Comparison of ENCODE assay signal across 9 cellular contexts in the genomic region with DNA sequence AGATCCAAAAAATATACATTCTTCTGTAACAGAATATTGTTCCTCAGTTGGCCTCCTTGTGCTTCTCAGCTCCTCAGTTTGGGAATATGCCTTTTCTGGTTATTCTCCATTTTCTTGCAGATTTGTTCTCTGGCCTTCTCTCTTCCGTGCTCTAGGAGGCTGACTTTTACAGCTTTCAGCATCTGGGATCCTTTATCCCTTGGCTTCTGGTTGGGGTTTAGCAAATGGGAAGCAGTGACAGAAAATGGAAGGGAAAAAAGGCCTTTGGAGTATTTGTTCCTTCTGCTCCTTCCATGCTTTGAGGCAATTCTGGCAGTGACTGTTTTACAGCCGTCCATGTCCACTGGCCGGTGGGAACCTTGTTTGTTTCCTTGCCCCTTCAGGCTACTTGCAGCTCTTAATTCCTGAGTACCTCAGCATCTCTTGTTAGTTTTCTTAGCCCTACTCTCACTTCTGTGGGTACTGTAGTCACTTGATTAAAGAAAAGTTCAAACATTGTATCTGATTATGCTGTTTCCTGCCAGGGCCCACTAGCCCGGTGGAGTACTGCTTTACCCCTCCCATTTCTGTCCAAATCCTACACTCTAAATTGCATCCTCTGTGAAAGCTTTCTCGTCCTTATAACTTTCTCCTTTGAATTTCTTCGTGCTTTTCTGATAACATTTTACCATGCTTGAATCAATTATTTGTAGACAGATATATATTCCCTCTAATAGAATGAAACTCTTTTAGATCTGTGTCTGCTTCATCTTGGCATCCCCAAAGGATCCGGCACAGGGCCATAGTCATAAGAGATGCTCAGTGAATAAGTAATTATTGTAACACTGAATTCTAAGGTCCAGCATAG.
DNase-seq lines count a peak whose midpoint lies in the region; ATAC-seq and TF ChIP-seq lines count a peak whose summit lies in the region.
"Had no signal": no experiment of that assay in that cellular context is flagged by ENCODE, and none has a peak within 500 bp of the region (broad histone marks: within the 10 kb centered on the region; RNA-seq: fewer than 3 reads in every experiment).

No MANE protein-coding gene starts in this region.

- DNase-seq in H9, result no peak
- no peak for DNase-seq in adrenal gland
- peak; percentile 65 for DNase-seq in islet precursor cell
- DNase-seq in suprapubic skin (ENCODE audit: low spot score in 2 of 2), result no peak
- DNase-seq in stimulated activated naive CD8-positive, alpha-beta T cell treated with anti-CD3 and anti-CD28 coated beads, Interleukin-15, Interleukin-2, amounts not matched to agents 100 U/mL and 50 U/mL, for 24 hours, result no peak
- DNase-seq: activated CD4-positive, alpha-beta T cell treated with anti-CD3 and anti-CD28 coated beads for 1 hour; brain microvascular endothelial cell had no signal

- no peak overlapping the region for H2BK15ac ChIP-seq in H9 (ENCODE audit: low read depth, low read length)

- no peak overlapping the region for H2BK120ac ChIP-seq in H9 (ENCODE audit: low read depth, low read length, poor library complexity, severe bottlenecking)

- intact Hi-C loops in adrenal gland (cut with DNase I), result no loop called here

- peak overlapping the region; percentile 31 to 94 (median 45); a peak in 5 of 7 replicates for H3K27ac Mint-ChIP-seq in H9

- peaks cover 4% of the 10 kb centered on the region; the same call in 1 of the 2 replicates for H3K4me1 ChIP-seq in H9 (ENCODE audit: insufficient read depth, low read length)
- H3K4me1 ChIP-seq in adrenal gland (replicated peaks in 1 of 2), result peaks cover 27 to 69% of the 10 kb centered on the region in 2 donors
- peaks cover 40% of the 10 kb centered on the region for H3K4me1 ChIP-seq in suprapubic skin

- no peak overlapping the region for H3K4ac ChIP-seq in H9 (ENCODE audit: low read depth, low read length)

- H2BK12ac ChIP-seq in H9 (ENCODE audit: insufficient read length, low read depth, low read length), result no peak overlapping the region

- H2BK20ac ChIP-seq in H9 (ENCODE audit: low read depth, low read length, poor library complexity, severe bottlenecking), result no peak overlapping the region

- H3K27me3 ChIP-seq in H9 (ENCODE audit: insufficient read depth, low read length), result no peaks in the 10 kb centered on the region
- H3K27me3 ChIP-seq in adrenal gland, result no peaks in the 10 kb centered on the region
- H3K27me3 ChIP-seq in suprapubic skin, result no peaks in the 10 kb centered on the region
- H3K27me3 ChIP-seq: brain microvascular endothelial cell had no signal

- no peak overlapping the region for H3K4me3 Mint-ChIP-seq in H9

- no peak for ATAC-seq in stimulated activated naive CD8-positive, alpha-beta T cell treated with anti-CD3 and anti-CD28 coated beads, Interleukin-15, Interleukin-2, amounts not matched to agents 100 U/mL and 50 U/mL, for 24 hours
- ATAC-seq in GM19455 (IDR thresholded peaks at IDR 0.05; ENCODE audit: unreplicated experiment) (no peak), HG02884 (IDR thresholded peaks at IDR 0.05; ENCODE audit: unreplicated experiment) (no peak)

- no peak overlapping the region for H2AFZ ChIP-seq in H9 (ENCODE audit: low read length)

- H3K36me3 Mint-ChIP-seq in H9 (ENCODE audit: insufficient read depth in 1 of 3, low read depth in 3 of 3), result no peaks in the 10 kb centered on the region

- no peak for TF ChIP-seq POLR2A in adrenal gland (IDR thresholded peaks at IDR 0.05)
- TF ChIP-seq POLR2A in suprapubic skin (IDR thresholded peaks at IDR 0.05), result no peak

- peaks cover 29 to 40% of the 10 kb centered on the region in 2 experiments for H3K4me1 Mint-ChIP-seq in H9

- H3K36me3 ChIP-seq in adrenal gland (replicated peaks in 1 of 2) (no peaks in the 10 kb centered on the region), suprapubic skin (no peaks in the 10 kb centered on the region)
- H3K36me3 ChIP-seq: brain microvascular endothelial cell had no signal

- no peaks in the 10 kb centered on the region for H3K27me3 Mint-ChIP-seq in H9 (ENCODE audit: low read depth)

- TF ChIP-seq CTCF in H9 (conservative IDR thresholded peaks at IDR 0.05), result no peak
- no peak for TF ChIP-seq CTCF in adrenal gland (IDR thresholded peaks at IDR 0.05)
- TF ChIP-seq CTCF in suprapubic skin (IDR thresholded peaks at IDR 0.05), result no peak

- TF ChIP-seq EP300 in suprapubic skin (IDR thresholded peaks at IDR 0.05), result no peak

- no peak overlapping the region for H3T11ph ChIP-seq in H9 (ENCODE audit: low read length)

- peaks cover 14% of the 10 kb centered on the region; the same call in 1 of the 2 replicates for H3K79me2 ChIP-seq in H9 (ENCODE audit: insufficient read depth, low read length)

- H3K9me3 Mint-ChIP-seq in H9, result no peaks in the 10 kb centered on the region; a peak in 1 of 5 replicates

- H3K9me3 ChIP-seq in H9 (ENCODE audit: control insufficient read depth, low read depth, low read length), result no peaks in the 10 kb centered on the region
- no peaks in the 10 kb centered on the region for H3K9me3 ChIP-seq in adrenal gland (replicated peaks in 1 of 3)
- H3K9me3 ChIP-seq in suprapubic skin, result no peaks in the 10 kb centered on the region

- H3K14ac ChIP-seq in H9 (ENCODE audit: insufficient read depth, low read length), result no peak overlapping the region

- H3K18ac ChIP-seq in H9 (ENCODE audit: insufficient read length, low read depth, low read length), result no peak overlapping the region

- no peaks in the 10 kb centered on the region for H3K23me2 ChIP-seq in H9 (ENCODE audit: insufficient read length, low read depth, low read length, poor library complexity, severe bottlenecking)

- peak overlapping the region; percentile 33 for H4K5ac ChIP-seq in H9 (ENCODE audit: insufficient read length, low read depth, low read length)

- H4K20me1 ChIP-seq in H9 (ENCODE audit: control insufficient read depth, insufficient read depth, insufficient read length), result no peaks in the 10 kb centered on the region

- WGBS in H9 (ENCODE audit: extremely low coverage, insufficient read length, low lambda C conversion rate), result no CpG with 5 or more reads among the region's 7 CpGs
- 55 to 70% (median 66%) methylated on average over 7 of the region's 7 CpGs for WGBS in adrenal gland, 4 donors
- 61% methylated on average over 7 of the region's 7 CpGs for WGBS in suprapubic skin

- peak overlapping the region; percentile 8 for H3K9ac ChIP-seq in H9 (ENCODE audit: extremely low read depth, insufficient read length, low read length)

- no peak overlapping the region for H2AK5ac ChIP-seq in H9 (ENCODE audit: insufficient read length, low read length)

- no peak overlapping the region for H4K91ac ChIP-seq in H9 (ENCODE audit: insufficient read length, low read depth, low read length)

- no peak overlapping the region for H4K8ac ChIP-seq in H9 (replicated peaks; ENCODE audit: insufficient read length, low read depth, low read length)

- H3K27ac ChIP-seq in H9 (ENCODE audit: insufficient read length, low read depth, low read length), result no peak overlapping the region
- H3K27ac ChIP-seq in adrenal gland, result peak overlapping the region in 3 of 5 donors; percentile 32 to 51 (median 43)
- H3K27ac ChIP-seq in suprapubic skin, result peak overlapping the region; percentile 8
- H3K27ac ChIP-seq: brain microvascular endothelial cell had no signal

- H3K56ac ChIP-seq in H9 (ENCODE audit: insufficient read length, low read depth, low read length), result no peak overlapping the region

- H3K4me2 ChIP-seq in H9 (ENCODE audit: insufficient read depth, insufficient read length, low read length), result no peak overlapping the region

- no peak overlapping the region for H3K23ac ChIP-seq in H9 (ENCODE audit: insufficient read length, low read depth, low read length)

- peaks cover 7% of the 10 kb centered on the region for H3K79me1 ChIP-seq in H9 (ENCODE audit: insufficient read depth, low read depth, low read length, poor library complexity, severe bottlenecking)

- no peak overlapping the region for H2BK5ac ChIP-seq in H9 (ENCODE audit: insufficient read length, low read length)

- no peak overlapping the region for H3K4me3 ChIP-seq in adrenal gland
- no peak overlapping the region for H3K4me3 ChIP-seq in suprapubic skin
